In the genomic region with DNA sequence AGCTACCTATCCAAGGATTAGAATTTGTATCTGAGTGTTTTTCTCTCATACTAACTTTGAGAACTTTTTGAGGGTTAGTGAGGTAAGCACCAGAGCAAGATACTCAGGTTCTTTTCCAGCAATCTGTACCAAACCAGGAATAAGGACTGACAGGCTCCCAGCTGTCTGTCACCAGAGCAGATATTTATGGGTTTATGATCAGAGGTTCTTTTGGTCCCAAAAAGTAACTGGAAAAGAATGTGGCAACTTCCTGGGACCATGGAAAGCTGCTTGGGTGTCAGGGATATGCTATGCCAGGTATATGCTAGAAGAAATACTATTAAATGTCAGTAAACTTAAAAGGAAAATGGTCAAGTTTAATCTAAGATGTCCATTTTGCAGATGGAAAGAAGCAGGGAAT, we compare ENCODE assay signal across 13 cellular contexts.
DNase-seq lines count a peak whose midpoint lies in the region; ATAC-seq and TF ChIP-seq lines count a peak whose summit lies in the region.
"Had no signal": no experiment of that assay in that cellular context is flagged by ENCODE, and none has a peak within 500 bp of the region (broad histone marks: within the 10 kb centered on the region; RNA-seq: fewer than 3 reads in every experiment).

No MANE protein-coding gene starts in this region.

- H3K9me2 ChIP-seq in GM23338 (ENCODE audit: insufficient read depth), result no peaks in the 10 kb centered on the region

- intact Hi-C loops in Panc1 (cut with micrococcal nuclease; ENCODE audit: unreplicated experiment), result no loop called here

- DNase-seq in GM23338 (ENCODE audit: low spot score) (no peak), Panc1 (ENCODE audit: low read depth, low spot score) (no peak), kidney tubule cell (ENCODE audit: low spot score) (peak; percentile 36), substantia nigra (lab: John Stamatoyannopoulos, UW) (no peak)
- no peak for DNase-seq in stimulated activated naive CD8-positive, alpha-beta T cell treated with anti-CD3 and anti-CD28 coated beads, Interleukin-15, Interleukin-2, amounts not matched to agents 100 U/mL and 50 U/mL, for 24 hours
- no peak for DNase-seq in stimulated activated CD4-positive, alpha-beta T cell treated with anti-CD3 and anti-CD28 coated beads, Interleukin-12 subunit alpha, Interleukin-12 subunit beta, amount 100 ng/mL, for 4 hours
- DNase-seq in stimulated activated naive CD8-positive, alpha-beta T cell treated with anti-CD3 and anti-CD28 coated beads, Interleukin-15, amount 100 ng/mL, for 72 hours, result no peak
- DNase-seq: KG1, NCI-H1092, NCI-H2081, NCI-H748 treated with DMSO at 0.1 percent for 48 hours, OCI-M1 had no signal

- CTCF ChIA-PET in Panc1 (lab: Charles Lee), result no interaction called here

- POLR2A ChIA-PET in Panc1 (lab: Charles Lee), result no interaction called here

- peak overlapping the region; percentile 46 for H3K4me2 ChIP-seq in GM23338

- H4K20me1 ChIP-seq in GM23338 (replicated peaks; ENCODE audit: insufficient read depth), result no peaks in the 10 kb centered on the region

- no peak overlapping the region for H3K4me3 Mint-ChIP-seq in GM23338
- H3K4me3 Mint-ChIP-seq in stimulated activated naive CD8-positive, alpha-beta T cell treated with anti-CD3 and anti-CD28 coated beads, Interleukin-15, amount 100 ng/mL, for 72 hours, result no peak overlapping the region

- H3K9me3 Mint-ChIP-seq in GM23338, result peaks cover 9% of the 10 kb centered on the region; the same call in 2 of the 3 replicates
- peaks cover 6% of the 10 kb centered on the region in 2 donors for H3K9me3 Mint-ChIP-seq in stimulated activated naive CD8-positive, alpha-beta T cell treated with anti-CD3 and anti-CD28 coated beads, Interleukin-15, amount 100 ng/mL, for 72 hours

- H3K36me3 Mint-ChIP-seq in GM23338 (ENCODE audit: low read depth), result peaks cover 38% of the 10 kb centered on the region

- H3K27me3 ChIP-seq in GM23338 (ENCODE audit: insufficient read depth) (no peaks in the 10 kb centered on the region), Panc1 (ENCODE audit: control insufficient read depth, insufficient read depth, low read length) (no peaks in the 10 kb centered on the region)

- no peak overlapping the region for H2AFZ ChIP-seq in GM23338

- H3K4me3 ChIP-seq in GM23338 (no peak overlapping the region), Panc1 (ENCODE audit: low read depth in 2 of 2, low read length in 2 of 2) (no peak overlapping the region)

- no peak for ATAC-seq in GM23338
- ATAC-seq in Panc1, result peak; percentile 34; the same call in 1 of the 2 replicates
- ATAC-seq in stimulated activated naive CD8-positive, alpha-beta T cell treated with anti-CD3 and anti-CD28 coated beads, Interleukin-15, Interleukin-2, amounts not matched to agents 100 U/mL and 50 U/mL, for 24 hours, result no peak
- no peak for ATAC-seq in stimulated activated naive CD8-positive, alpha-beta T cell treated with anti-CD3 and anti-CD28 coated beads, Interleukin-15, amount 100 ng/mL, for 72 hours

- H3K27ac ChIP-seq in GM23338 (ENCODE audit: low read depth) (peak overlapping the region; percentile 70), Panc1 (ENCODE audit: low read length) (no peak overlapping the region), substantia nigra (ENCODE audit: low read depth, low read length, poor library complexity, severe bottlenecking) (peak overlapping the region; percentile 53)
- H3K27ac ChIP-seq: HL-60 had no signal

- H3K79me2 ChIP-seq in GM23338 (replicated peaks; ENCODE audit: insufficient read depth), result peaks cover 61% of the 10 kb centered on the region

- peaks cover 33% of the 10 kb centered on the region for H3K4me1 ChIP-seq in GM23338 (ENCODE audit: insufficient read depth)
- H3K4me1 ChIP-seq in Panc1 (ENCODE audit: control insufficient read depth, insufficient read depth, low read length), result peaks cover 12% of the 10 kb centered on the region

- TF ChIP-seq CTCF in GM23338 (conservative IDR thresholded peaks at IDR 0.05; ENCODE audit: low read depth in 2 of 2) (no peak), Panc1 (IDR thresholded peaks at IDR 0.05) (no peak)

- in situ Hi-C loops in Panc1 (cut with HindIII; ENCODE audit: low pct_unique_long_range_greater_than_20kb, low sequenced_read_pairs), result no loop called here

- H3K36me3 ChIP-seq in GM23338 (ENCODE audit: insufficient read depth) (peaks cover 7% of the 10 kb centered on the region; the same call in 1 of the 2 replicates), Panc1 (ENCODE audit: control insufficient read depth, insufficient read depth, low read length) (no peaks in the 10 kb centered on the region; the same call in 1 of the 2 replicates)

- peaks cover 3% of the 10 kb centered on the region; the same call in 1 of the 2 replicates for H3K9me3 ChIP-seq in Panc1 (ENCODE audit: control insufficient read depth, insufficient read depth, low read depth, low read length)

- no peaks in the 10 kb centered on the region for H3K27me3 Mint-ChIP-seq in GM23338 (ENCODE audit: insufficient read depth, low read depth, poor library complexity)
- H3K27me3 Mint-ChIP-seq in stimulated activated naive CD8-positive, alpha-beta T cell treated with anti-CD3 and anti-CD28 coated beads, Interleukin-15, amount 100 ng/mL, for 72 hours, result no peaks in the 10 kb centered on the region

- 0 out of 2 replicates have a peak, but pooled peaks cover 6% of the 10 kb centered on the region for H3F3A ChIP-seq in GM23338 (replicated peaks; ENCODE audit: low read depth)

- no peak overlapping the region for H3K27ac Mint-ChIP-seq in GM23338
- H3K27ac Mint-ChIP-seq in stimulated activated naive CD8-positive, alpha-beta T cell treated with anti-CD3 and anti-CD28 coated beads, Interleukin-15, amount 100 ng/mL, for 72 hours, result no peak overlapping the region

- H3K4me1 Mint-ChIP-seq in GM23338, result peaks cover 38% of the 10 kb centered on the region
- peaks cover 8% of the 10 kb centered on the region for H3K4me1 Mint-ChIP-seq in stimulated activated naive CD8-positive, alpha-beta T cell treated with anti-CD3 and anti-CD28 coated beads, Interleukin-15, amount 100 ng/mL, for 72 hours

- no TSS peak for BruUV-seq in Panc1 (replicated peaks; lab: Mats Ljungman, UMichigan)

TF ChIP-seq in GM23338, 12 proteins besides CTCF, POLR2A, EP300 and RAD21 (continues in another document):
- TF ChIP-seq, protein P1, sequence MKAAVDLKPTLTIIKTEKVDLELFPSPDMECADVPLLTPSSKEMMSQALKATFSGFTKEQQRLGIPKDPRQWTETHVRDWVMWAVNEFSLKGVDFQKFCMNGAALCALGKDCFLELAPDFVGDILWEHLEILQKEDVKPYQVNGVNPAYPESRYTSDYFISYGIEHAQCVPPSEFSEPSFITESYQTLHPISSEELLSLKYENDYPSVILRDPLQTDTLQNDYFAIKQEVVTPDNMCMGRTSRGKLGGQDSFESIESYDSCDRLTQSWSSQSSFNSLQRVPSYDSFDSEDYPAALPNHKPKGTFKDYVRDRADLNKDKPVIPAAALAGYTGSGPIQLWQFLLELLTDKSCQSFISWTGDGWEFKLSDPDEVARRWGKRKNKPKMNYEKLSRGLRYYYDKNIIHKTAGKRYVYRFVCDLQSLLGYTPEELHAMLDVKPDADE (IDR thresholded peaks at IDR 0.05), result no peak
- no peak for TF ChIP-seq NANOG (IDR thresholded peaks at IDR 0.05; ENCODE audit: borderline replicate concordance)
- no peak for TF ChIP-seq ZNF331 (CRISPR knock-in tag; IDR thresholded peaks at IDR 0.05; ENCODE audit: low read depth)
- no peak for TF ChIP-seq POLR2AphosphoS5 (IDR thresholded peaks at IDR 0.05; ENCODE audit: low read depth)
- no peak for TF ChIP-seq EZH2 (IDR thresholded peaks at IDR 0.05; ENCODE audit: low read depth, unreplicated experiment)
- TF ChIP-seq JUNB (IDR thresholded peaks at IDR 0.05; ENCODE audit: unreplicated experiment), result no peak
- TF ChIP-seq CREB1 (CRISPR knock-in tag; IDR thresholded peaks at IDR 0.05; ENCODE audit: low read depth), result no peak
- TF ChIP-seq STAT1 (IDR thresholded peaks at IDR 0.05; ENCODE audit: unreplicated experiment), result no peak
- TF ChIP-seq, protein P2, sequence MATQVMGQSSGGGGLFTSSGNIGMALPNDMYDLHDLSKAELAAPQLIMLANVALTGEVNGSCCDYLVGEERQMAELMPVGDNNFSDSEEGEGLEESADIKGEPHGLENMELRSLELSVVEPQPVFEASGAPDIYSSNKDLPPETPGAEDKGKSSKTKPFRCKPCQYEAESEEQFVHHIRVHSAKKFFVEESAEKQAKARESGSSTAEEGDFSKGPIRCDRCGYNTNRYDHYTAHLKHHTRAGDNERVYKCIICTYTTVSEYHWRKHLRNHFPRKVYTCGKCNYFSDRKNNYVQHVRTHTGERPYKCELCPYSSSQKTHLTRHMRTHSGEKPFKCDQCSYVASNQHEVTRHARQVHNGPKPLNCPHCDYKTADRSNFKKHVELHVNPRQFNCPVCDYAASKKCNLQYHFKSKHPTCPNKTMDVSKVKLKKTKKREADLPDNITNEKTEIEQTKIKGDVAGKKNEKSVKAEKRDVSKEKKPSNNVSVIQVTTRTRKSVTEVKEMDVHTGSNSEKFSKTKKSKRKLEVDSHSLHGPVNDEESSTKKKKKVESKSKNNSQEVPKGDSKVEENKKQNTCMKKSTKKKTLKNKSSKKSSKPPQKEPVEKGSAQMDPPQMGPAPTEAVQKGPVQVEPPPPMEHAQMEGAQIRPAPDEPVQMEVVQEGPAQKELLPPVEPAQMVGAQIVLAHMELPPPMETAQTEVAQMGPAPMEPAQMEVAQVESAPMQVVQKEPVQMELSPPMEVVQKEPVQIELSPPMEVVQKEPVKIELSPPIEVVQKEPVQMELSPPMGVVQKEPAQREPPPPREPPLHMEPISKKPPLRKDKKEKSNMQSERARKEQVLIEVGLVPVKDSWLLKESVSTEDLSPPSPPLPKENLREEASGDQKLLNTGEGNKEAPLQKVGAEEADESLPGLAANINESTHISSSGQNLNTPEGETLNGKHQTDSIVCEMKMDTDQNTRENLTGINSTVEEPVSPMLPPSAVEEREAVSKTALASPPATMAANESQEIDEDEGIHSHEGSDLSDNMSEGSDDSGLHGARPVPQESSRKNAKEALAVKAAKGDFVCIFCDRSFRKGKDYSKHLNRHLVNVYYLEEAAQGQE (IDR thresholded peaks at IDR 0.05; ENCODE audit: unreplicated experiment), result no peak
- TF ChIP-seq EZH2phosphoT487 (IDR thresholded peaks at IDR 0.05; ENCODE audit: unreplicated experiment), result no peak
